In the genomic region with DNA sequence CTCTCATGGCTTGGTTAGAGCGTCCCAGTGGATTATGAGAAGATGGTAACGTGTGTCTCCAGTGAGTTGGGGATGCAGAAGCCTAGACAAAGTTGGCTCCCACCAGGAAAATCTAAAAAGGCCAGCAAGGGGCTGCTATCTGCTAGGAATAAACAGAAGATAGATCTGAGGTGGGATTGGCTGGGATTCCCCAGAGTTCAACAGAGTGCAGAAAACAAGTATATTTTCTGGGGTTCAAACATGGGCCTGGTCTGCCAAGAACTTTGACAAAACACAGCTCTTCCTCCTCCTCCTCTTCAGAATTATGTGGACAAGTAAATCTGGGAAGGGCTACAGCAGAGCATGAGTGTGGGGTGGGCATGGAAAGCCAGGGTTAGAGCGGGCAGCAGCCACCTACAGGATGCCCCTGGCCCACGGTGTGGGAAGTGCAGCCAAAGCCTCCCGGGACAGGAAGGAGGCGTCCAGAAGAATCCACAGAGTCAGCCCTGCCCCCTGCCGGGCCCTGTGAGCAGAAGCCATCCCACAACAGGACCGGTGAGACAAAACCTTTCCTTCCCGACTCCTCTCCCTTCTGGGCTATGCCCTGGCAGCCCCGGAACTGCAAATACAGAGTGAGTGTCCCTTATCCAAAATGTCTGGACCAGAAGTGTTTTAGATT, we compare ENCODE assay signal across 8 cellular contexts.
DNase-seq lines count a peak whose midpoint lies in the region; ATAC-seq and TF ChIP-seq lines count a peak whose summit lies in the region.

No MANE protein-coding gene starts in this region.

- TF ChIP-seq POLR2A in NB4 (IDR thresholded peaks at IDR 0.05; ENCODE audit: extremely low read depth, insufficient read length), result no peak
- TF ChIP-seq POLR2A in lower leg skin (IDR thresholded peaks at IDR 0.05), result no peak

- TF ChIP-seq RAD21 in SK-N-SH (IDR thresholded peaks at IDR 0.05; ENCODE audit: low read length), result no peak

- TF ChIP-seq EP300 in SK-N-SH (IDR thresholded peaks at IDR 0.05; ENCODE audit: borderline replicate concordance in 1 of 2, low read depth in 1 of 2, low read length in 1 of 2), result no peak

- TF ChIP-seq CTCF in GM06990 (IDR thresholded peaks at IDR 0.05; ENCODE audit: insufficient read depth, low read length, poor library complexity, severe bottlenecking) (peak; percentile 73), NB4 (IDR thresholded peaks at IDR 0.05; ENCODE audit: low read depth, low read length) (peak; percentile 25), lower leg skin (IDR thresholded peaks at IDR 0.05) (no peak), SK-N-SH (IDR thresholded peaks at IDR 0.05) (no peak)

- H3K27me3 ChIP-seq in GM06990 (replicated peaks; ENCODE audit: control insufficient read depth, insufficient read depth, low read length) (no peaks in the 10 kb centered on the region; the same call in 1 of the 2 replicates), SK-N-SH (ENCODE audit: insufficient read depth) (peaks cover 3% of the 10 kb centered on the region; the same call in 1 of the 2 replicates)

- no peaks in the 10 kb centered on the region for H3F3A ChIP-seq in SK-N-SH (replicated peaks; ENCODE audit: insufficient read depth)

- H3K4me3 ChIP-seq in GM06990 (replicated peaks; ENCODE audit: low read depth, low read length) (no peak overlapping the region), NB4 (ENCODE audit: low read depth, low read length) (no peak overlapping the region), lower leg skin (ENCODE audit: low read depth, poor library complexity, severe bottlenecking) (no peak overlapping the region), SK-N-SH (ENCODE audit: low read depth in 2 of 2, low read length in 1 of 2) (no peak overlapping the region)

- no peak overlapping the region for H3K27ac ChIP-seq in SK-N-SH (ENCODE audit: low read depth in 2 of 2, low read length in 1 of 2)

- no peak overlapping the region for H3K9ac ChIP-seq in SK-N-SH

- DNase-seq in GM06990 (ENCODE audit: extremely low read depth, insufficient read length), result no peak
- peak; percentile 40 for DNase-seq in NB4 (ENCODE audit: low read depth)
- peak; percentile 58 to 82 for DNase-seq in T47D (ENCODE audit: low read depth in 1 of 2, low spot score in 1 of 2)
- peak; percentile 11 to 85 for DNase-seq in lower leg skin (ENCODE audit: low spot score in 2 of 2)
- DNase-seq in OCI-M2 (lab: John Stamatoyannopoulos, UW; ENCODE audit: unreplicated experiment), result no peak
- DNase-seq in SK-N-SH, result no peak
- DNase-seq in foreskin melanocyte, result no peak

- no peaks in the 10 kb centered on the region for H3K9me3 ChIP-seq in SK-N-SH

- H3K36me3 ChIP-seq in GM06990 (ENCODE audit: control insufficient read depth, insufficient read depth, low read length), result no peaks in the 10 kb centered on the region
- H3K36me3 ChIP-seq in SK-N-SH (replicated peaks in 1 of 2; ENCODE audit: control insufficient read depth in 1 of 2, insufficient read depth in 2 of 2, low read length in 1 of 2), result no peaks in the 10 kb centered on the region

- H2AFZ ChIP-seq in SK-N-SH (ENCODE audit: low read depth), result no peak overlapping the region

- H4K20me1 ChIP-seq in SK-N-SH (ENCODE audit: insufficient read depth), result no peaks in the 10 kb centered on the region

- ATAC-seq in GM18867 (IDR thresholded peaks at IDR 0.05; ENCODE audit: unreplicated experiment), result no peak

- POLR2A ChIA-PET in SK-N-SH (lab: Yijun Ruan, JAX), result no interaction called here

- H3K79me2 ChIP-seq in SK-N-SH (ENCODE audit: insufficient read depth), result no peaks in the 10 kb centered on the region

- CTCF ChIA-PET in SK-N-SH (lab: Yijun Ruan, JAX), result interaction anchor here (0.8 to 3.6 kb wide), 19 partner anchors 11 to 472 kb away, joined by 3 to 30 read pairs (median 5); no protein-coding TSS in a partner anchor

- in situ Hi-C loops in T47D (cut with HindIII; ENCODE audit: low pct_unique_long_range_greater_than_20kb, low sequenced_read_pairs), result no loop called here

- WGBS in lower leg skin, 2 donors, result 58 to 75% methylated on average over 10 of the region's 10 CpGs
- WGBS in SK-N-SH (ENCODE audit: low lambda C conversion rate), result 89% methylated on average over 10 of the region's 10 CpGs

- no peaks in the 10 kb centered on the region for H3K9me2 ChIP-seq in SK-N-SH

- intact Hi-C loops in lower leg skin (cut with DNase I; ENCODE audit: low total_unique reads), result no loop called here

- no peak overlapping the region for H3K4me2 ChIP-seq in SK-N-SH

- peaks cover 11 to 41% of the 10 kb centered on the region in 2 experiments; a peak in 3 of 4 replicates for H3K4me1 ChIP-seq in SK-N-SH (ENCODE audit: control insufficient read depth in 1 of 2, insufficient read depth in 2 of 2, low read depth in 1 of 2, low read length in 1 of 2)

TF ChIP-seq in SK-N-SH, 30 proteins besides CTCF, POLR2A, EP300 and RAD21:
- no peak for TF ChIP-seq TAF1 (IDR thresholded peaks at IDR 0.05; ENCODE audit: borderline replicate concordance, low read depth, low read length)

Comparison
In these comparisons a context has a peak if more than half of its experiments do, and no peak if none do; other contexts are left out.
1. DNase-seq: peak in NB4 (single experiment), T47D (2 of 2) and lower leg skin (2 of 2); none in GM06990 (single experiment), OCI-M2 (single experiment), SK-N-SH (single experiment) and foreskin melanocyte (single experiment).
2. CTCF ChIP-seq: peak in GM06990 (single experiment) and NB4 (single experiment); none in lower leg skin (0 of 3) and SK-N-SH (single experiment).